Comparison of ENCODE assay signal across 9 cellular contexts in genomic region chr11:120057595-120058581, GRCh38.
A peak's percentile ranks its signal among the peaks of the same experiment; 100 is the strongest.
DNase-seq lines count a peak whose midpoint lies in the region; TF ChIP-seq lines count a peak whose summit lies in the region.
"Had no signal": no experiment of that assay in that cellular context is flagged by ENCODE, and none has a peak within 500 bp of the region (broad histone marks: within the 10 kb centered on the region; RNA-seq: fewer than 3 reads in every experiment).

No MANE protein-coding gene starts in this region.

- H3F3A ChIP-seq in GM23248 (ENCODE audit: insufficient read depth) = no peaks in the 10 kb centered on the region

- H3K27me3 Mint-ChIP-seq in nephron (ENCODE audit: low read depth) = peaks cover 8% of the 10 kb centered on the region

- H3K9me3 Mint-ChIP-seq in nephron = no peaks in the 10 kb centered on the region

- H3K27ac ChIP-seq in GM23248 = no peak overlapping the region

- CTCF ChIA-PET in GM10248 (lab: Yijun Ruan, JAX) = interaction anchor here (1.0 kb wide), 1 partner anchor 21 kb away, joined by 3 read pairs; no protein-coding TSS in a partner anchor

- no peak overlapping the region for H2AFZ ChIP-seq in GM23248

- H3K4me2 ChIP-seq in GM23248 (ENCODE audit: unreplicated experiment) = no peak overlapping the region

- no peaks in the 10 kb centered on the region for H3K9me2 ChIP-seq in GM23248 (ENCODE audit: insufficient read depth)

- no peak overlapping the region for H3K4me3 ChIP-seq in GM23248

- H3K9ac ChIP-seq in GM23248 = no peak overlapping the region

- no peaks in the 10 kb centered on the region for H3K4me1 ChIP-seq in GM23248 (ENCODE audit: insufficient read depth)

- H3K36me3 ChIP-seq in GM23248 (ENCODE audit: low read depth) = no peaks in the 10 kb centered on the region

- no peaks in the 10 kb centered on the region for H4K20me1 ChIP-seq in GM23248 (ENCODE audit: insufficient read depth)

- TF ChIP-seq CTCF in nephron (IDR thresholded peaks at IDR 0.05; ENCODE audit: unreplicated experiment in 3 of 3) (no peak), GM10248 (IDR thresholded peaks at IDR 0.05; ENCODE audit: control extremely low read depth, extremely low read depth, low read depth, missing control alignments) (no peak)

- in situ Hi-C loops in GM23248 (cut with MboI) = no loop called here

- WGBS in GM23248 (ENCODE audit: low coverage in 1 of 2, low lambda C conversion rate in 2 of 2, missing lambda C conversion rate in 2 of 2), 2 experiments = 42 to 58% methylated on average over 11 to 18 of the region's 18 CpGs

- H3K9me3 ChIP-seq in GM23248 (ENCODE audit: low read depth) = no peaks in the 10 kb centered on the region

- H3K27ac Mint-ChIP-seq in nephron = peak overlapping the region; percentile 3 to 48 (median 25)

- peaks cover 51% of the 10 kb centered on the region for H3K4me1 Mint-ChIP-seq in nephron

- POLR2A ChIA-PET in GM10248 (lab: Yijun Ruan, JAX) = no interaction called here

- no peak overlapping the region for H3K4me3 Mint-ChIP-seq in nephron

- H3K27me3 ChIP-seq in GM23248 (replicated peaks; ENCODE audit: insufficient read depth) = peaks cover 35% of the 10 kb centered on the region

- H3K36me3 Mint-ChIP-seq in nephron (ENCODE audit: low read depth) = no peaks in the 10 kb centered on the region

- no peaks in the 10 kb centered on the region for H3K79me2 ChIP-seq in GM23248 (ENCODE audit: insufficient read depth)

- DNase-seq in GM23248 = peak; percentile 78
- peak; percentile 80 for DNase-seq in NCI-H2107 treated with DMSO at 0.1 percent for 48 hours (lab: John Stamatoyannopoulos, UW; ENCODE audit: unreplicated experiment)
- DNase-seq in ecto neural progenitor cell (ENCODE audit: low spot score) = peak; percentile 60
- no peak for DNase-seq in NCI-H748 (lab: John Stamatoyannopoulos, UW; ENCODE audit: unreplicated experiment)
- no peak for DNase-seq in NCI-H146 treated with DMSO at 0.1 percent for 48 hours (lab: John Stamatoyannopoulos, UW; ENCODE audit: unreplicated experiment)
- no peak for DNase-seq in NCI-H2196 (lab: John Stamatoyannopoulos, UW; ENCODE audit: unreplicated experiment)
- DNase-seq in GM10248 (ENCODE audit: extremely low spot score) = no peak
- DNase-seq: activated CD4-positive, alpha-beta T cell treated with anti-CD3 and anti-CD28 coated beads, Interleukin-2, amount 50 U/mL, for 4 hours had no signal

Comparison
In these comparisons a context has a peak if more than half of its experiments do, and no peak if none do; other contexts are left out.
1. DNase-seq: peak in GM23248 (single experiment), NCI-H2107 treated with DMSO at 0.1 percent for 48 hours (single experiment) and ecto neural progenitor cell (single experiment); none in NCI-H748 (single experiment), NCI-H146 treated with DMSO at 0.1 percent for 48 hours (single experiment), NCI-H2196 (single experiment) and GM10248 (single experiment).